In genomic region chr7:134395604-134396003, GRCh38 we compare ENCODE assay signal across 29 cellular contexts.
"Had no signal": no experiment of that assay in that cellular context is flagged by ENCODE, and none has a peak within 500 bp of the region (broad histone marks: within the 10 kb centered on the region; RNA-seq: fewer than 3 reads in every experiment).

No MANE protein-coding gene starts in this region.

- H3K9me3 Mint-ChIP-seq: activated CD4-positive, alpha-beta memory T cell treated with anti-CD3 and anti-CD28 coated beads, Interleukin-2, amount 10 ng/mL, durations not matched to agents 7 days and 5 days; activated CD4-positive, alpha-beta T cell treated with anti-CD3 and anti-CD28 coated beads, Interleukin-2, amount 10 ng/mL, durations not matched to agents 7 days and 5 days; activated naive CD4-positive, alpha-beta T cell treated with anti-CD3 and anti-CD28 coated beads, Interleukin-2, amount 10 ng/mL, durations not matched to agents 7 days and 5 days; activated naive CD4-positive, alpha-beta T cell treated with anti-CD3 and anti-CD28 coated beads, Interleukin-2, amount 50 U/mL, for 72 hours; activated naive CD8-positive, alpha-beta T cell treated with anti-CD3 and anti-CD28 coated beads, Interleukin-2, amount 10 ng/mL, durations not matched to agents 7 days and 5 days; activated T-cell treated with anti-CD3 and anti-CD28 coated beads, Interleukin-2, amount 50 U/mL, for 24 hours; activated T-cell treated with anti-CD3 and anti-CD28 coated beads, Interleukin-2, amount 50 U/mL, for 72 hours; WTC11 had no signal

- H3K4me1 Mint-ChIP-seq: activated CD4-positive, alpha-beta memory T cell treated with anti-CD3 and anti-CD28 coated beads, Interleukin-2, amount 10 ng/mL, durations not matched to agents 7 days and 5 days; activated CD4-positive, alpha-beta T cell treated with anti-CD3 and anti-CD28 coated beads, Interleukin-2, amount 10 ng/mL, durations not matched to agents 7 days and 5 days; activated naive CD4-positive, alpha-beta T cell treated with anti-CD3 and anti-CD28 coated beads, Interleukin-2, amount 10 ng/mL, durations not matched to agents 7 days and 5 days; activated naive CD8-positive, alpha-beta T cell treated with anti-CD3 and anti-CD28 coated beads, Interleukin-2, amount 10 ng/mL, durations not matched to agents 7 days and 5 days; brain; WTC11 had no signal

- DNase-seq: activated CD4-positive, alpha-beta memory T cell treated with anti-CD3 and anti-CD28 coated beads, Interleukin-2, amount 10 ng/mL, durations not matched to agents 7 days and 5 days; activated CD4-positive, alpha-beta T cell treated with anti-CD3 and anti-CD28 coated beads for 1 hour; activated CD4-positive, alpha-beta T cell treated with anti-CD3 and anti-CD28 coated beads for 4 hours; activated CD4-positive, alpha-beta T cell treated with anti-CD3 and anti-CD28 coated beads, Interleukin-2, amount 10 ng/mL, durations not matched to agents 7 days and 5 days; activated CD4-positive, alpha-beta T cell treated with anti-CD3 and anti-CD28 coated beads, Interleukin-2, amount 50 U/mL, for 4 hours; activated CD8-positive, alpha-beta memory T cell treated with anti-CD3 and anti-CD28 coated beads, Interleukin-2, amount 50 U/mL, for 48 hours; activated gamma-delta T cell; activated naive CD4-positive, alpha-beta T cell; activated naive CD4-positive, alpha-beta T cell treated with anti-CD3 and anti-CD28 coated beads, Interleukin-2, amount 10 ng/mL, durations not matched to agents 7 days and 5 days; activated naive CD8-positive, alpha-beta T cell treated with anti-CD3 and anti-CD28 coated beads, Interleukin-2, amount 10 ng/mL, durations not matched to agents 7 days and 5 days; activated T-cell treated with anti-CD3 and anti-CD28 coated beads for 4 hours; activated T-cell treated with anti-CD3 and anti-CD28 coated beads, Interleukin-2, amount 50 U/mL, for 24 hours; activated T-cell treated with anti-CD3 and anti-CD28 coated beads, Interleukin-2, amount 50 U/mL, for 72 hours; central memory CD4-positive, alpha-beta T cell; cerebellar nuclear complex; colonic mucosa; effector CD8-positive, alpha-beta T cell; esophagus squamous epithelium; foreskin melanocyte; head of caudate nucleus; T-helper 2 cell had no signal

- H3K4me1 ChIP-seq: ascending aorta, breast epithelium, colonic mucosa, esophagus squamous epithelium had no signal

- H3K4me3 Mint-ChIP-seq: activated CD4-positive, alpha-beta memory T cell treated with anti-CD3 and anti-CD28 coated beads, Interleukin-2, amount 10 ng/mL, durations not matched to agents 7 days and 5 days; activated CD4-positive, alpha-beta T cell treated with anti-CD3 and anti-CD28 coated beads, Interleukin-2, amount 10 ng/mL, durations not matched to agents 7 days and 5 days; activated naive CD4-positive, alpha-beta T cell treated with anti-CD3 and anti-CD28 coated beads, Interleukin-2, amount 10 ng/mL, durations not matched to agents 7 days and 5 days; activated naive CD8-positive, alpha-beta T cell treated with anti-CD3 and anti-CD28 coated beads, Interleukin-2, amount 10 ng/mL, durations not matched to agents 7 days and 5 days; activated T-cell treated with anti-CD3 and anti-CD28 coated beads, Interleukin-2, amount 50 U/mL, for 24 hours; activated T-cell treated with anti-CD3 and anti-CD28 coated beads, Interleukin-2, amount 50 U/mL, for 72 hours; brain; WTC11 had no signal

- H3K36me3 Mint-ChIP-seq: activated naive CD4-positive, alpha-beta T cell treated with anti-CD3 and anti-CD28 coated beads, Interleukin-2, amount 10 ng/mL, durations not matched to agents 7 days and 5 days; activated naive CD4-positive, alpha-beta T cell treated with anti-CD3 and anti-CD28 coated beads, Interleukin-2, amount 50 U/mL, for 72 hours; activated naive CD8-positive, alpha-beta T cell treated with anti-CD3 and anti-CD28 coated beads, Interleukin-2, amount 10 ng/mL, durations not matched to agents 7 days and 5 days; brain; WTC11 had no signal

- H3K27ac Mint-ChIP-seq: activated CD4-positive, alpha-beta memory T cell treated with anti-CD3 and anti-CD28 coated beads, Interleukin-2, amount 10 ng/mL, durations not matched to agents 7 days and 5 days; activated CD4-positive, alpha-beta T cell treated with anti-CD3 and anti-CD28 coated beads, Interleukin-2, amount 10 ng/mL, durations not matched to agents 7 days and 5 days; activated naive CD4-positive, alpha-beta T cell treated with anti-CD3 and anti-CD28 coated beads, Interleukin-2, amount 10 ng/mL, durations not matched to agents 7 days and 5 days; activated naive CD4-positive, alpha-beta T cell treated with anti-CD3 and anti-CD28 coated beads, Interleukin-2, amount 50 U/mL, for 72 hours; activated naive CD8-positive, alpha-beta T cell treated with anti-CD3 and anti-CD28 coated beads, Interleukin-2, amount 10 ng/mL, durations not matched to agents 7 days and 5 days; activated T-cell treated with anti-CD3 and anti-CD28 coated beads, Interleukin-2, amount 50 U/mL, for 24 hours; activated T-cell treated with anti-CD3 and anti-CD28 coated beads, Interleukin-2, amount 50 U/mL, for 72 hours; brain; WTC11 had no signal

- H3K9me3 ChIP-seq: ascending aorta, breast epithelium, colonic mucosa, esophagus squamous epithelium had no signal

- H3K36me3 ChIP-seq: ascending aorta, breast epithelium, cardiac muscle cell, colonic mucosa, esophagus squamous epithelium had no signal

- ATAC-seq: activated naive CD4-positive, alpha-beta T cell treated with anti-CD3 and anti-CD28 coated beads, Interleukin-2, amount 50 U/mL, for 72 hours; activated T-cell treated with anti-CD3 and anti-CD28 coated beads, Interleukin-2, amount 50 U/mL, for 72 hours; WTC11 had no signal

- H3K27ac ChIP-seq: ascending aorta, breast epithelium, cardiac muscle cell, colonic mucosa, epithelial cell of prostate, esophagus squamous epithelium, VCaP had no signal

- H3K4me3 ChIP-seq: ascending aorta, breast epithelium, cardiac muscle cell, colonic mucosa, esophagus squamous epithelium had no signal
